17 cellular contexts compared by ENCODE assay signal in the genomic region with DNA sequence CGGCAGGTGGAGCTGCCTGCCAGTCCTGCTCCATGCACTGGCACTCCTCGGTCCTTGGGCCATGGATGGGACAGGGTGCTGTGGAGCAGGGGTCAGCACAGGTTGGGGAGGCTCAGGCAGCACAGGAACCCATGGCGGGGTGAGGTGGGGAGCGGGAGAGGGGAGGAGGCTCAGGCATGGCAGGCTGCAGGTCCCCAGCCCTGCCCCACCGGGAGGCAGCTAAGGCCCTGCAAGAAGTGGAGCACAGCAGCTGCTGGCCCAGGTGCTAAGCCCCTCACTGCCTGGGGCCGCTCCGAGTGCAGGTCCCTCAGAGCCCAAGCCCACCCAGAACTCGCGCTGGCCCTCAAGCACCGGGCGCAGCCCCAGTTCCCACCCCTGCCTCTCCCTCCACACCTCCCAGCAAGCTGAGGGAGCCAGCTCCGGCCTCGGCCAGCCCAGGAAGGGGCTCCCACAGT. TPM values are rescaled to one million over a fixed set of nuclear protein-coding genes. Genes with fewer than 3 reads are reported as not detected.
A peak's percentile ranks its signal among the peaks of the same experiment; 100 is the strongest.
DNase-seq lines count a peak whose midpoint lies in the region; ATAC-seq and TF ChIP-seq lines count a peak whose summit lies in the region.
"Had no signal": no experiment of that assay in that cellular context is flagged by ENCODE, and none has a peak within 500 bp of the region (broad histone marks: within the 10 kb centered on the region; RNA-seq: fewer than 3 reads in every experiment).

No MANE protein-coding gene starts in this region.

- intact Hi-C loops in left colon (cut with DNase I, micrococcal nuclease) = no loop called here

- peaks cover 3% of the 10 kb centered on the region for H3K9me3 Mint-ChIP-seq in activated CD4-positive, alpha-beta memory T cell treated with anti-CD3 and anti-CD28 coated beads, Interleukin-2, amount 10 ng/mL, durations not matched to agents 7 days and 5 days
- no peaks in the 10 kb centered on the region for H3K9me3 Mint-ChIP-seq in chondrocyte (ENCODE audit: low read depth)
- H3K9me3 Mint-ChIP-seq in stimulated activated memory B cell treated with anti-CD40 and anti-IgM and Interleukin-4, amounts not matched to agents 10 μg/mL and 1 μg/mL and 100 μg/mL, for 72 hours = no peaks in the 10 kb centered on the region

- H3K36me3 Mint-ChIP-seq in activated CD4-positive, alpha-beta memory T cell treated with anti-CD3 and anti-CD28 coated beads, Interleukin-2, amount 10 ng/mL, durations not matched to agents 7 days and 5 days (ENCODE audit: low read depth) = peaks cover 52% of the 10 kb centered on the region
- no peaks in the 10 kb centered on the region for H3K36me3 Mint-ChIP-seq in chondrocyte (ENCODE audit: low read depth)
- H3K36me3 Mint-ChIP-seq in stimulated activated memory B cell treated with anti-CD40 and anti-IgM and Interleukin-4, amounts not matched to agents 10 μg/mL and 1 μg/mL and 100 μg/mL, for 72 hours = peaks cover 11% of the 10 kb centered on the region

- no peak for ATAC-seq in stimulated activated memory B cell treated with anti-CD40 and anti-IgM and Interleukin-4, amounts not matched to agents 10 μg/mL and 1 μg/mL and 100 μg/mL, for 72 hours
- no peak for ATAC-seq in left colon
- ATAC-seq: GM23338, left ventricle myocardium superior, Panc1 had no signal

- peak overlapping the region; percentile 99 for H3K4me3 Mint-ChIP-seq in activated CD4-positive, alpha-beta memory T cell treated with anti-CD3 and anti-CD28 coated beads, Interleukin-2, amount 10 ng/mL, durations not matched to agents 7 days and 5 days
- no peak overlapping the region for H3K4me3 Mint-ChIP-seq in chondrocyte (ENCODE audit: unreplicated experiment)
- H3K4me3 Mint-ChIP-seq in stimulated activated memory B cell treated with anti-CD40 and anti-IgM and Interleukin-4, amounts not matched to agents 10 μg/mL and 1 μg/mL and 100 μg/mL, for 72 hours = no peak overlapping the region
- H3K4me3 Mint-ChIP-seq: GM23338 had no signal

- H3K4me1 Mint-ChIP-seq in activated CD4-positive, alpha-beta memory T cell treated with anti-CD3 and anti-CD28 coated beads, Interleukin-2, amount 10 ng/mL, durations not matched to agents 7 days and 5 days = peaks cover 72% of the 10 kb centered on the region
- H3K4me1 Mint-ChIP-seq in chondrocyte (ENCODE audit: low read depth) = no peaks in the 10 kb centered on the region
- peaks cover 38% of the 10 kb centered on the region for H3K4me1 Mint-ChIP-seq in stimulated activated memory B cell treated with anti-CD40 and anti-IgM and Interleukin-4, amounts not matched to agents 10 μg/mL and 1 μg/mL and 100 μg/mL, for 72 hours
- H3K4me1 Mint-ChIP-seq: GM23338 had no signal

- TF ChIP-seq CTCF in chondrocyte (IDR thresholded peaks at IDR 0.05) = no peak

- peak; percentile 75 for DNase-seq in activated CD8-positive, alpha-beta memory T cell treated with anti-CD3 and anti-CD28 coated beads for 24 hours
- no peak for DNase-seq in activated CD8-positive, alpha-beta memory T cell treated with anti-CD3 and anti-CD28 coated beads, Interleukin-2, amount 50 U/mL, for 48 hours
- peak; percentile 24 for DNase-seq in activated CD4-positive, alpha-beta memory T cell treated with anti-CD3 and anti-CD28 coated beads, Interleukin-2, amount 10 ng/mL, durations not matched to agents 7 days and 5 days
- DNase-seq in chondrocyte (ENCODE audit: low spot score) = peak; percentile 86
- no peak for DNase-seq in NCI-H2196 (lab: John Stamatoyannopoulos, UW; ENCODE audit: unreplicated experiment)
- no peak for DNase-seq in HuH-7 (ENCODE audit: low spot score)
- no peak for DNase-seq in left colon
- DNase-seq: Caco-2, foreskin fibroblast, left ventricle myocardium superior, NCI-H1092 treated with DMSO at 0.1 percent for 48 hours, NCI-H2171 treated with DMSO at 0.1 percent for 48 hours, NCI-H82 had no signal

- peak overlapping the region; percentile 98 for H3K27ac Mint-ChIP-seq in activated CD4-positive, alpha-beta memory T cell treated with anti-CD3 and anti-CD28 coated beads, Interleukin-2, amount 10 ng/mL, durations not matched to agents 7 days and 5 days
- H3K27ac Mint-ChIP-seq in chondrocyte (ENCODE audit: unreplicated experiment) = no peak overlapping the region
- H3K27ac Mint-ChIP-seq in stimulated activated memory B cell treated with anti-CD40 and anti-IgM and Interleukin-4, amounts not matched to agents 10 μg/mL and 1 μg/mL and 100 μg/mL, for 72 hours = peak overlapping the region; percentile 91
- H3K27ac Mint-ChIP-seq: GM23338 had no signal

- no peaks in the 10 kb centered on the region for H3K27me3 Mint-ChIP-seq in activated CD4-positive, alpha-beta memory T cell treated with anti-CD3 and anti-CD28 coated beads, Interleukin-2, amount 10 ng/mL, durations not matched to agents 7 days and 5 days
- no peaks in the 10 kb centered on the region for H3K27me3 Mint-ChIP-seq in chondrocyte (ENCODE audit: low read depth)
- H3K27me3 Mint-ChIP-seq in stimulated activated memory B cell treated with anti-CD40 and anti-IgM and Interleukin-4, amounts not matched to agents 10 μg/mL and 1 μg/mL and 100 μg/mL, for 72 hours = no peaks in the 10 kb centered on the region

- POLR2A ChIA-PET in activated CD4-positive, alpha-beta memory T cell treated with anti-CD3 and anti-CD28 coated beads, Interleukin-2, amount 10 ng/mL, durations not matched to agents 7 days and 5 days (lab: Charles Lee) = interaction anchor here (1.0 to 10.1 kb wide), 18 partner anchors 8 to 570 kb away, joined by 3 to 171 read pairs (median 10); partner anchors contain the start of genes GBP1, GBP3, GBP4 and GBP6

- CTCF ChIA-PET in activated CD4-positive, alpha-beta memory T cell treated with anti-CD3 and anti-CD28 coated beads, Interleukin-2, amount 10 ng/mL, durations not matched to agents 7 days and 5 days (lab: Charles Lee) = interaction anchor here (0.9 to 7.1 kb wide), 13 partner anchors 12 to 289 kb away, joined by 3 to 51 read pairs (median 4); partner anchors contain the start of genes GBP4 and GBP6

RNA-seq across cellular contexts. Expression of gene GBP5, which starts 0.7 kb away (rescaled TPM):
- total RNA-seq in activated CD4-positive, alpha-beta memory T cell treated with anti-CD3 and anti-CD28 coated beads, Interleukin-2, amount 10 ng/mL, durations not matched to agents 7 days and 5 days = 100 to 1,000 TPM; 231 to 234 TPM
- total RNA-seq in chondrocyte (not detected in 3 replicates), left colon (1 to 10 TPM; 2.2 to 2.7 TPM)
- total RNA-seq: Caco-2, GM23338, smooth muscle cell had no signal

Comparison
In these comparisons a context has a peak if more than half of its experiments do, and no peak if none do; other contexts are left out.
1. DNase-seq: peak in activated CD8-positive, alpha-beta memory T cell treated with anti-CD3 and anti-CD28 coated beads for 24 hours (single experiment), activated CD4-positive, alpha-beta memory T cell treated with anti-CD3 and anti-CD28 coated beads, Interleukin-2, amount 10 ng/mL, durations not matched to agents 7 days and 5 days (single experiment) and chondrocyte (single experiment); none in activated CD8-positive, alpha-beta memory T cell treated with anti-CD3 and anti-CD28 coated beads, Interleukin-2, amount 50 U/mL, for 48 hours (single experiment), NCI-H2196 (single experiment), HuH-7 (single experiment) and left colon (0 of 2).
2. RNA of gene GBP5, which starts 0.7 kb away (total RNA-seq): 231 to 234 TPM in activated CD4-positive, alpha-beta memory T cell treated with anti-CD3 and anti-CD28 coated beads, Interleukin-2, amount 10 ng/mL, durations not matched to agents 7 days and 5 days; 2.2 to 2.7 TPM in left colon and not detected in chondrocyte; every median in the first group is over 10 times any median in the second.